In the genomic region with DNA sequence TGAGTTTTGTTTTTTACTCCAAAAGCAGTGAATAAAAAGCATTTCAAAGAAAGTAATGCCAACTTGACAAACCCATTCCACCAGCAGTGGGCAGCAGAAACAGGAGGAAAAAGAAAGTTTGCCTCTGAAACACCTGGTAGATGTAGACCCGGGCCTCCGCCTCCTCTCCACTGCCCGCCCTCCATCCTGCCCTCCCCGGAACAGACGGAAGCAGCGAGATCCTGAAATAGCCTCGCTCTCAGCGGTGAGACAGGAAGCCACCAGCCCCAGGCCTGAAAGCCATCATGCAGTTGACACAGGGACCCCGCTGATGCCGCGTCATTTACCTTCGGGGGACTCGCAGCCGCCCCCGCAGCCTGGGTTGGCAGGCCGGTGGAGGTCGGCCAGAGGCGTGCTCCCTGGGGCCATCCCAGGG, we compare ENCODE assay signal across 9 cellular contexts.
DNase-seq lines count a peak whose midpoint lies in the region; ATAC-seq and TF ChIP-seq lines count a peak whose summit lies in the region.
"Had no signal": no experiment of that assay in that cellular context is flagged by ENCODE, and none has a peak within 500 bp of the region (broad histone marks: within the 10 kb centered on the region; RNA-seq: fewer than 3 reads in every experiment).

No MANE protein-coding gene starts in this region.

- H3K27ac Mint-ChIP-seq in activated CD4-positive, alpha-beta memory T cell treated with anti-CD3 and anti-CD28 coated beads, Interleukin-2, amount 10 ng/mL, durations not matched to agents 7 days and 5 days: no peak overlapping the region
- no peak overlapping the region for H3K27ac Mint-ChIP-seq in glutamatergic neuron (ENCODE audit: unreplicated experiment)
- no peak overlapping the region for H3K27ac Mint-ChIP-seq in HFFc6

- POLR2A ChIA-PET in activated CD4-positive, alpha-beta memory T cell treated with anti-CD3 and anti-CD28 coated beads, Interleukin-2, amount 10 ng/mL, durations not matched to agents 7 days and 5 days (lab: Charles Lee): no interaction called here

- no peaks in the 10 kb centered on the region for H3K36me3 Mint-ChIP-seq in activated CD4-positive, alpha-beta memory T cell treated with anti-CD3 and anti-CD28 coated beads, Interleukin-2, amount 10 ng/mL, durations not matched to agents 7 days and 5 days (ENCODE audit: low read depth)
- H3K36me3 Mint-ChIP-seq in glutamatergic neuron (ENCODE audit: unreplicated experiment): no peaks in the 10 kb centered on the region
- H3K36me3 Mint-ChIP-seq in HFFc6 (ENCODE audit: low read depth): no peaks in the 10 kb centered on the region

- ATAC-seq in HG03571 (IDR thresholded peaks at IDR 0.05; ENCODE audit: unreplicated experiment): peak; percentile 93
- ATAC-seq: K562 had no signal

- H3K27me3 Mint-ChIP-seq in activated CD4-positive, alpha-beta memory T cell treated with anti-CD3 and anti-CD28 coated beads, Interleukin-2, amount 10 ng/mL, durations not matched to agents 7 days and 5 days: no peaks in the 10 kb centered on the region
- H3K27me3 Mint-ChIP-seq in glutamatergic neuron (ENCODE audit: unreplicated experiment) (peaks cover 5% of the 10 kb centered on the region), HFFc6 (ENCODE audit: insufficient read depth) (peaks cover 1% of the 10 kb centered on the region; the same call in 1 of the 2 replicates)

- peaks cover 16% of the 10 kb centered on the region for H3K4me1 Mint-ChIP-seq in activated CD4-positive, alpha-beta memory T cell treated with anti-CD3 and anti-CD28 coated beads, Interleukin-2, amount 10 ng/mL, durations not matched to agents 7 days and 5 days
- H3K4me1 Mint-ChIP-seq in glutamatergic neuron (ENCODE audit: low read depth, unreplicated experiment) (peaks cover 17% of the 10 kb centered on the region), HFFc6 (ENCODE audit: low read depth) (no peaks in the 10 kb centered on the region)

- in situ Hi-C loops in G401 (cut with HindIII; ENCODE audit: low sequenced_read_pairs): no loop called here

- H3K4me3 Mint-ChIP-seq in activated CD4-positive, alpha-beta memory T cell treated with anti-CD3 and anti-CD28 coated beads, Interleukin-2, amount 10 ng/mL, durations not matched to agents 7 days and 5 days: no peak overlapping the region
- H3K4me3 Mint-ChIP-seq in glutamatergic neuron (ENCODE audit: unreplicated experiment) (no peak overlapping the region), HFFc6 (no peak overlapping the region)

- CTCF ChIA-PET in activated CD4-positive, alpha-beta memory T cell treated with anti-CD3 and anti-CD28 coated beads, Interleukin-2, amount 10 ng/mL, durations not matched to agents 7 days and 5 days (lab: Charles Lee): no interaction called here

- H3K9me3 Mint-ChIP-seq in activated CD4-positive, alpha-beta memory T cell treated with anti-CD3 and anti-CD28 coated beads, Interleukin-2, amount 10 ng/mL, durations not matched to agents 7 days and 5 days: no peaks in the 10 kb centered on the region
- H3K9me3 Mint-ChIP-seq in glutamatergic neuron (ENCODE audit: unreplicated experiment): peaks cover 2% of the 10 kb centered on the region
- H3K9me3 Mint-ChIP-seq in HFFc6: peaks cover 37% of the 10 kb centered on the region

- peak; percentile 22 for TF ChIP-seq CTCF in GM20000 (IDR thresholded peaks at IDR 0.05; ENCODE audit: extremely low read depth, missing control alignments)
- no peak for TF ChIP-seq CTCF in glutamatergic neuron (IDR thresholded peaks at IDR 0.05; ENCODE audit: partially characterized antibody, unreplicated experiment)
- TF ChIP-seq CTCF in HFFc6 (IDR thresholded peaks at IDR 0.05): no peak; the same call in 1 of the 2 replicates

- DNase-seq in G401 (ENCODE audit: low spot score) (peak; percentile 19), GM20000 (ENCODE audit: low spot score) (peak; percentile 78), glutamatergic neuron (peak; percentile 30), HFFc6 (no peak), HK-2 (ENCODE audit: unreplicated experiment) (no peak)
- DNase-seq in activated CD4-positive, alpha-beta memory T cell treated with anti-CD3 and anti-CD28 coated beads, Interleukin-2, amount 10 ng/mL, durations not matched to agents 7 days and 5 days: peak; percentile 75
- DNase-seq in stimulated activated CD4-positive, alpha-beta T cell treated with anti-CD3 and anti-CD28 coated beads, Interleukin-1b, Interleukin-23, amount 100 ng/mL, for 4 hours (ENCODE audit: low read depth in 2 of 2): peak; percentile 19 to 41

Comparison
In these comparisons a context has a peak if more than half of its experiments do, and no peak if none do; other contexts are left out.
1. DNase-seq: peak in G401 (single experiment), GM20000 (single experiment), activated CD4-positive, alpha-beta memory T cell treated with anti-CD3 and anti-CD28 coated beads, Interleukin-2, amount 10 ng/mL, durations not matched to agents 7 days and 5 days (single experiment), glutamatergic neuron (single experiment) and stimulated activated CD4-positive, alpha-beta T cell treated with anti-CD3 and anti-CD28 coated beads, Interleukin-1b, Interleukin-23, amount 100 ng/mL, for 4 hours (2 of 2); none in HFFc6 (single experiment) and HK-2 (single experiment).